8 cellular contexts compared by ENCODE assay signal in the genomic region with DNA sequence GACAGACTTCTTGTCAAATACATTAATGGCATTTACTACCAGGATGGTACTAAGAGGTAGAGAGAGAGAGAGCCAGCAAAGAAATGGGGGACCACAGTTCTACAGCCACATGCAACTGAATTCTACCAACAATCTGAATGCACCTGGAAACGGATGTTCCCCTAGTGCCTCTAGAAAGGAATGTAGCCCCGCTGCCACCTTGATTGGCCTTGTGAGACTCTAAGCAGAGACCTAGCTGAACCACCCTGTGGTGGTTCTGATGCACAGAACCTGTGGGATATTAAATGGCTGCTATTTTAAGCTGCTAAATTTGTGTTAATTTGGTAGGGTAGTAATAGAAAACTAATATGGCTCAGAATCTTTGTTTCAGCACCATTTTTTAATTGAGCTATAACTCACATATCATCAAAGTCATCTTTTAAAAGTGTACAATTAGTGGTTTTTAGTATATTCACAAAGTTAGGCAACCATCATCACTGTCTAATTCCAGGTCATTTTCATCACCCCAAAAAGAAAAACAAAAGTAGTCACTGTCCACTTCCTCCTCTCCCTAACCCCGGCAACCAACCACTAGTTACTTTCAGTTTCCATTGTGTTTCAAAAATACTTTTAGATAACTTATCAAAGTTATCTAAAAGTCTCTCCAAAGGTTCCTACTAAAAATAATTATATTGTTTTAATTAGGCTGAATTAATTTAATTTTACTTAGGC. TPM values are rescaled to one million over a fixed set of nuclear protein-coding genes. Genes with fewer than 3 reads are reported as not detected.
DNase-seq lines count a peak whose midpoint lies in the region; ATAC-seq and TF ChIP-seq lines count a peak whose summit lies in the region.

No MANE protein-coding gene starts in this region.

- peak overlapping the region; percentile 61 for H3K4me3 Mint-ChIP-seq in activated CD8-positive, alpha-beta T cell treated with anti-CD3 and anti-CD28 coated beads for 36 hours
- H3K4me3 Mint-ChIP-seq in stimulated activated memory B cell treated with anti-CD40 and anti-IgM and Interleukin-4, amounts not matched to agents 10 μg/mL and 1 μg/mL and 100 μg/mL, for 72 hours: peak overlapping the region; percentile 37
- no peak overlapping the region; a peak in 1 of 5 replicates for H3K4me3 Mint-ChIP-seq in H9

- no peak overlapping the region for H2BK12ac ChIP-seq in H9 (ENCODE audit: insufficient read length, low read depth, low read length)

- no peak overlapping the region for H2BK120ac ChIP-seq in H9 (ENCODE audit: low read depth, low read length, poor library complexity, severe bottlenecking)

- H3K4ac ChIP-seq in H9 (ENCODE audit: low read depth, low read length): no peak overlapping the region

- H3K27me3 Mint-ChIP-seq in activated CD8-positive, alpha-beta T cell treated with anti-CD3 and anti-CD28 coated beads for 36 hours: no peaks in the 10 kb centered on the region
- H3K27me3 Mint-ChIP-seq in stimulated activated memory B cell treated with anti-CD40 and anti-IgM and Interleukin-4, amounts not matched to agents 10 μg/mL and 1 μg/mL and 100 μg/mL, for 72 hours: no peaks in the 10 kb centered on the region
- H3K27me3 Mint-ChIP-seq in H9 (ENCODE audit: low read depth): no peaks in the 10 kb centered on the region

- no peaks in the 10 kb centered on the region for H4K20me1 ChIP-seq in H9 (ENCODE audit: control insufficient read depth, insufficient read depth, insufficient read length)

- peaks cover 11% of the 10 kb centered on the region for H3K36me3 Mint-ChIP-seq in activated CD8-positive, alpha-beta T cell treated with anti-CD3 and anti-CD28 coated beads for 36 hours (ENCODE audit: low read depth)
- peaks cover 18% of the 10 kb centered on the region for H3K36me3 Mint-ChIP-seq in stimulated activated memory B cell treated with anti-CD40 and anti-IgM and Interleukin-4, amounts not matched to agents 10 μg/mL and 1 μg/mL and 100 μg/mL, for 72 hours
- H3K36me3 Mint-ChIP-seq in H9 (ENCODE audit: insufficient read depth in 1 of 3, low read depth in 3 of 3): peaks cover 0 to 17% (median 11%) of the 10 kb centered on the region in 3 experiments; a peak in 5 of 7 replicates

- no peak overlapping the region for H4K8ac ChIP-seq in H9 (replicated peaks; ENCODE audit: insufficient read length, low read depth, low read length)

- H3K4me1 Mint-ChIP-seq in activated CD8-positive, alpha-beta T cell treated with anti-CD3 and anti-CD28 coated beads for 36 hours (ENCODE audit: low read depth): peaks cover 20% of the 10 kb centered on the region
- H3K4me1 Mint-ChIP-seq in stimulated activated memory B cell treated with anti-CD40 and anti-IgM and Interleukin-4, amounts not matched to agents 10 μg/mL and 1 μg/mL and 100 μg/mL, for 72 hours: peaks cover 17% of the 10 kb centered on the region
- no peaks in the 10 kb centered on the region for H3K4me1 Mint-ChIP-seq in H9

- no peak overlapping the region for H3K9ac ChIP-seq in H9 (ENCODE audit: extremely low read depth, insufficient read length, low read length)

- H2AFZ ChIP-seq in ACC112 (ENCODE audit: low read length, unreplicated experiment) (peak overlapping the region; percentile 51), H9 (ENCODE audit: low read length) (no peak overlapping the region)

- H3K36me3 ChIP-seq in ACC112 (ENCODE audit: insufficient read depth, low read length) (0 out of 2 replicates have a peak, but pooled peaks cover 2% of the 10 kb centered on the region), tibial artery (peaks cover 43 to 90% (median 68%) of the 10 kb centered on the region in 3 donors)

- H3K14ac ChIP-seq in H9 (ENCODE audit: insufficient read depth, low read length): no peak overlapping the region

- no peak overlapping the region for H2AK5ac ChIP-seq in H9 (ENCODE audit: insufficient read length, low read length)

- no peak overlapping the region for H4K91ac ChIP-seq in H9 (ENCODE audit: insufficient read length, low read depth, low read length)

- H3K27me3 ChIP-seq in ACC112 (ENCODE audit: insufficient read depth, low read length) (no peaks in the 10 kb centered on the region), tibial artery (no peaks in the 10 kb centered on the region), H9 (ENCODE audit: insufficient read depth, low read length) (no peaks in the 10 kb centered on the region)

- POLR2A ChIA-PET in activated CD8-positive, alpha-beta T cell treated with anti-CD3 and anti-CD28 coated beads for 36 hours (lab: Charles Lee): interaction anchor here (1.0 kb wide), 1 partner anchor 12 kb away, joined by 3 read pairs; no protein-coding TSS in a partner anchor

- H3K4me2 ChIP-seq in H9 (ENCODE audit: insufficient read depth, insufficient read length, low read length): no peak overlapping the region

- CTCF ChIA-PET in activated CD8-positive, alpha-beta T cell treated with anti-CD3 and anti-CD28 coated beads for 36 hours (lab: Charles Lee): no interaction called here

- no peak overlapping the region for H3K23ac ChIP-seq in H9 (ENCODE audit: insufficient read length, low read depth, low read length)

- H3K4me1 ChIP-seq in ACC112 (ENCODE audit: control insufficient read depth, insufficient read depth, low read length, unreplicated experiment) (peaks cover 15% of the 10 kb centered on the region), tibial artery (no peaks in the 10 kb centered on the region), H9 (ENCODE audit: insufficient read depth, low read length) (no peaks in the 10 kb centered on the region)

- DNase-seq in activated CD8-positive, alpha-beta T cell treated with anti-CD3 and anti-CD28 coated beads for 36 hours: peak; percentile 23
- DNase-seq in tibial artery (no peak), H9 (no peak)

- H3K4me3 ChIP-seq in ACC112 (ENCODE audit: low read depth, low read length): peak overlapping the region; percentile 62
- H3K4me3 ChIP-seq in tibial artery: no peak overlapping the region

- no peak overlapping the region for H3K56ac ChIP-seq in H9 (ENCODE audit: insufficient read length, low read depth, low read length)

- no peak for TF ChIP-seq CTCF in activated CD8-positive, alpha-beta T cell treated with anti-CD3 and anti-CD28 coated beads for 36 hours (IDR thresholded peaks at IDR 0.05)
- TF ChIP-seq CTCF in tibial artery (IDR thresholded peaks at IDR 0.05): no peak
- TF ChIP-seq CTCF in H9 (conservative IDR thresholded peaks at IDR 0.05): no peak

- H3K9me3 ChIP-seq in tibial artery (no peaks in the 10 kb centered on the region), H9 (ENCODE audit: control insufficient read depth, low read depth, low read length) (no peaks in the 10 kb centered on the region)

- no peak overlapping the region for H4K5ac ChIP-seq in H9 (ENCODE audit: insufficient read length, low read depth, low read length)

- no peak overlapping the region for H3T11ph ChIP-seq in H9 (ENCODE audit: low read length)

- H2BK15ac ChIP-seq in H9 (ENCODE audit: low read depth, low read length): no peak overlapping the region

- H3K23me2 ChIP-seq in H9 (ENCODE audit: insufficient read length, low read depth, low read length, poor library complexity, severe bottlenecking): no peaks in the 10 kb centered on the region

- no peak overlapping the region for H2BK5ac ChIP-seq in H9 (ENCODE audit: insufficient read length, low read length)

- no peaks in the 10 kb centered on the region for H3K9me3 Mint-ChIP-seq in activated CD8-positive, alpha-beta T cell treated with anti-CD3 and anti-CD28 coated beads for 36 hours
- no peaks in the 10 kb centered on the region for H3K9me3 Mint-ChIP-seq in stimulated activated memory B cell treated with anti-CD40 and anti-IgM and Interleukin-4, amounts not matched to agents 10 μg/mL and 1 μg/mL and 100 μg/mL, for 72 hours
- no peaks in the 10 kb centered on the region for H3K9me3 Mint-ChIP-seq in H9

- peak overlapping the region; percentile 89 for H3K27ac Mint-ChIP-seq in activated CD8-positive, alpha-beta T cell treated with anti-CD3 and anti-CD28 coated beads for 36 hours
- H3K27ac Mint-ChIP-seq in stimulated activated memory B cell treated with anti-CD40 and anti-IgM and Interleukin-4, amounts not matched to agents 10 μg/mL and 1 μg/mL and 100 μg/mL, for 72 hours: peak overlapping the region; percentile 75
- peak overlapping the region in 1 of 3 experiments; percentile 72; a peak in 1 of 7 replicates for H3K27ac Mint-ChIP-seq in H9

- H3K27ac ChIP-seq in ACC112 (ENCODE audit: low read depth, low read length): peak overlapping the region; percentile 65
- H3K27ac ChIP-seq in tibial artery: no peak overlapping the region
- no peak overlapping the region for H3K27ac ChIP-seq in H9 (ENCODE audit: insufficient read length, low read depth, low read length)

- no CpG with 5 or more reads among the region's 3 CpGs for WGBS in H9 (ENCODE audit: extremely low coverage, insufficient read length, low lambda C conversion rate)

- no peak overlapping the region for H3K18ac ChIP-seq in H9 (ENCODE audit: insufficient read length, low read depth, low read length)

- ATAC-seq in GM18909 (IDR thresholded peaks at IDR 0.05; ENCODE audit: poor library complexity, unreplicated experiment) (peak; percentile 88), HG03159 (IDR thresholded peaks at IDR 0.05; ENCODE audit: unreplicated experiment) (peak; percentile 89), HG02938 (IDR thresholded peaks at IDR 0.05; ENCODE audit: unreplicated experiment) (no peak)
- ATAC-seq in activated CD8-positive, alpha-beta T cell treated with anti-CD3 and anti-CD28 coated beads for 36 hours: peak; percentile 76
- ATAC-seq in stimulated activated memory B cell treated with anti-CD40 and anti-IgM and Interleukin-4, amounts not matched to agents 10 μg/mL and 1 μg/mL and 100 μg/mL, for 72 hours: peak; percentile 64

- H3K79me2 ChIP-seq in ACC112 (ENCODE audit: control insufficient read depth, insufficient read depth, low read length, unreplicated experiment) (no peaks in the 10 kb centered on the region), H9 (ENCODE audit: insufficient read depth, low read length) (no peaks in the 10 kb centered on the region)

- H3K79me1 ChIP-seq in H9 (ENCODE audit: insufficient read depth, low read depth, low read length, poor library complexity, severe bottlenecking): no peaks in the 10 kb centered on the region

- intact Hi-C loops in activated CD8-positive, alpha-beta T cell treated with anti-CD3 and anti-CD28 coated beads for 36 hours (cut with micrococcal nuclease): no loop called here
- intact Hi-C loops in tibial artery (cut with DNase I; ENCODE audit: low total_unique reads): loop anchor here (10.0 kb wide), 1 partner anchor 153 kb away; no protein-coding TSS in a partner anchor

- H2BK20ac ChIP-seq in H9 (ENCODE audit: low read depth, low read length, poor library complexity, severe bottlenecking): no peak overlapping the region

RNA-seq across cellular contexts. Expression of gene CPLANE1, which starts 51.7 kb away (rescaled TPM):
- 1 to 10 TPM; 4.8 to 4.9 TPM for total RNA-seq in activated CD8-positive, alpha-beta T cell treated with anti-CD3 and anti-CD28 coated beads for 36 hours
- 6.8 and 11.6 TPM in 2 replicates for total RNA-seq in H9 (2021)

Comparison
In these comparisons a context has a peak if more than half of its experiments do, and no peak if none do; other contexts are left out.
1. H3K4me3 Mint-ChIP-seq: peak in activated CD8-positive, alpha-beta T cell treated with anti-CD3 and anti-CD28 coated beads for 36 hours (single experiment) and stimulated activated memory B cell treated with anti-CD40 and anti-IgM and Interleukin-4, amounts not matched to agents 10 μg/mL and 1 μg/mL and 100 μg/mL, for 72 hours (single experiment); none in H9 (0 of 2).